ENCODE assay signal across 9 cellular contexts in genomic region chr7:36129048-36129534, GRCh38. TPM values are rescaled to one million over a fixed set of nuclear protein-coding genes. Genes with fewer than 3 reads are reported as not detected.
DNase-seq lines count a peak whose midpoint lies in the region; ATAC-seq and TF ChIP-seq lines count a peak whose summit lies in the region.
"Had no signal": no experiment of that assay in that cellular context is flagged by ENCODE, and none has a peak within 500 bp of the region (broad histone marks: within the 10 kb centered on the region; RNA-seq: fewer than 3 reads in every experiment).

No MANE protein-coding gene starts in this region.

- H3K4me1 ChIP-seq in PC-9 (replicated peaks; ENCODE audit: insufficient read depth) (peaks cover 33% of the 10 kb centered on the region), psoas muscle (peaks cover 51% of the 10 kb centered on the region)

- intact Hi-C loops in PC-9 (cut with micrococcal nuclease; ENCODE audit: unreplicated experiment) = loop anchor here (1.0 to 2.0 kb wide), 3 partner anchors 23 to 258 kb away; no protein-coding TSS in a partner anchor
- intact Hi-C loops in psoas muscle (cut with DNase I) = no loop called here

- H3F3A ChIP-seq in PC-9 (ENCODE audit: insufficient read depth, low read depth) = peaks cover 13% of the 10 kb centered on the region; the same call in 1 of the 2 replicates

- H3K4me1 Mint-ChIP-seq in activated T-cell treated with anti-CD3 and anti-CD28 coated beads, Interleukin-2, amount 50 U/mL, for 72 hours (ENCODE audit: low read depth) = no peaks in the 10 kb centered on the region
- peaks cover 4% of the 10 kb centered on the region for H3K4me1 Mint-ChIP-seq in activated T-helper 17 cell treated with anti-CD3 and anti-CD28 coated beads, Interleukin-2, amount 50 U/mL, for 72 hours

- no peaks in the 10 kb centered on the region for H3K79me2 ChIP-seq in PC-9 (ENCODE audit: low read depth)

- H3K4me3 Mint-ChIP-seq in activated T-cell treated with anti-CD3 and anti-CD28 coated beads, Interleukin-2, amount 50 U/mL, for 72 hours = no peak overlapping the region
- no peak overlapping the region for H3K4me3 Mint-ChIP-seq in activated T-helper 17 cell treated with anti-CD3 and anti-CD28 coated beads, Interleukin-2, amount 50 U/mL, for 72 hours

- H3K36me3 ChIP-seq in PC-9 (ENCODE audit: low read depth) (no peaks in the 10 kb centered on the region), psoas muscle (ENCODE audit: insufficient read depth in 1 of 2, low read depth in 1 of 2) (no peaks in the 10 kb centered on the region)

- no peaks in the 10 kb centered on the region for H3K9me2 ChIP-seq in PC-9 (ENCODE audit: insufficient read depth)

- TF ChIP-seq CTCF in PC-9 (conservative IDR thresholded peaks at IDR 0.05) (no peak), fibroblast of the aortic adventitia (IDR thresholded peaks at IDR 0.05; ENCODE audit: insufficient read depth, low read length) (no peak), psoas muscle (IDR thresholded peaks at IDR 0.05) (no peak)

- no peaks in the 10 kb centered on the region; the same call in 1 of the 2 replicates for H3K9me3 ChIP-seq in PC-9 (ENCODE audit: insufficient read depth, low read depth)
- H3K9me3 ChIP-seq in psoas muscle = no peaks in the 10 kb centered on the region

- 18 to 21% (median 19%) methylated on average over 9 of the region's 9 CpGs for WGBS in psoas muscle, 3 donors

- CTCF ChIA-PET in PC-9 (lab: Charles Lee) = interaction anchor here (0.5 to 1.0 kb wide), 10 partner anchors 8 to 161 kb away, joined by 3 to 5 read pairs (median 3); no protein-coding TSS in a partner anchor

- H3K27ac Mint-ChIP-seq in activated T-cell treated with anti-CD3 and anti-CD28 coated beads, Interleukin-2, amount 50 U/mL, for 72 hours = no peak overlapping the region
- no peak overlapping the region for H3K27ac Mint-ChIP-seq in activated T-helper 17 cell treated with anti-CD3 and anti-CD28 coated beads, Interleukin-2, amount 50 U/mL, for 72 hours

- H3K27ac ChIP-seq in PC-9 = peak overlapping the region; percentile 86
- peak overlapping the region; percentile 95 for H3K27ac ChIP-seq in psoas muscle

- H3K4me2 ChIP-seq in PC-9 = peak overlapping the region; percentile 76

- ATAC-seq in psoas muscle (peak; percentile 62 to 65 (median 64)), HG02678 (IDR thresholded peaks at IDR 0.05; ENCODE audit: unreplicated experiment) (no peak)
- no peak for ATAC-seq in activated T-cell treated with anti-CD3 and anti-CD28 coated beads, Interleukin-2, amount 50 U/mL, for 72 hours (replicated peaks in 1 of 2)
- ATAC-seq in activated T-helper 17 cell treated with anti-CD3 and anti-CD28 coated beads, Interleukin-2, amount 50 U/mL, for 72 hours (replicated peaks) = no peak

- POLR2A ChIA-PET in PC-9 (lab: Charles Lee; ENCODE audit: unreplicated experiment) = interaction anchor here (0.6 to 0.7 kb wide), 2 partner anchors 10 to 329 kb away, joined by 4 to 10 read pairs; no protein-coding TSS in a partner anchor

- H3K27me3 ChIP-seq in PC-9 (ENCODE audit: insufficient read depth, low read depth) (no peaks in the 10 kb centered on the region), psoas muscle (ENCODE audit: insufficient read depth in 3 of 3, low read length in 2 of 3) (no peaks in the 10 kb centered on the region)

- H3K9me3 Mint-ChIP-seq in activated T-cell treated with anti-CD3 and anti-CD28 coated beads, Interleukin-2, amount 50 U/mL, for 72 hours = peaks cover 2% of the 10 kb centered on the region in 2 donors
- no peaks in the 10 kb centered on the region for H3K9me3 Mint-ChIP-seq in activated T-helper 17 cell treated with anti-CD3 and anti-CD28 coated beads, Interleukin-2, amount 50 U/mL, for 72 hours

- DNase-seq in Daoy (ENCODE audit: low read depth) (peak; percentile 64), PC-9 (peak; percentile 71 to 94), fibroblast of the aortic adventitia (ENCODE audit: low read depth) (peak; percentile 60), psoas muscle (peak; percentile 45 to 70)
- DNase-seq in activated T-cell treated with anti-CD3 and anti-CD28 coated beads, Interleukin-2, amount 50 U/mL, for 72 hours = no peak
- DNase-seq in stimulated activated CD4-positive, alpha-beta T cell treated with anti-CD3 and anti-CD28 coated beads, Interleukin-2, amount 100 ng/mL, for 24 hours = no peak
- DNase-seq: activated T-cell treated with anti-CD3 and anti-CD28 coated beads, Interleukin-2, amount 50 U/mL, for 1 hour had no signal

- no peaks in the 10 kb centered on the region for H3K36me3 Mint-ChIP-seq in activated T-cell treated with anti-CD3 and anti-CD28 coated beads, Interleukin-2, amount 50 U/mL, for 72 hours (ENCODE audit: insufficient read depth in 2 of 2)
- no peaks in the 10 kb centered on the region for H3K36me3 Mint-ChIP-seq in activated T-helper 17 cell treated with anti-CD3 and anti-CD28 coated beads, Interleukin-2, amount 50 U/mL, for 72 hours (ENCODE audit: low read depth)

- no TSS peak for BruUV-seq in PC-9 (replicated peaks; lab: Mats Ljungman, UMichigan)

- peak overlapping the region; percentile 66 for H2AFZ ChIP-seq in PC-9

- H4K20me1 ChIP-seq in PC-9 (ENCODE audit: insufficient read depth) = no peaks in the 10 kb centered on the region

- peak overlapping the region; percentile 40 for H3K4me3 ChIP-seq in PC-9
- no peak overlapping the region for H3K4me3 ChIP-seq in fibroblast of the aortic adventitia (ENCODE audit: low read depth, low read length)
- peak overlapping the region; percentile 28 for H3K4me3 ChIP-seq in psoas muscle

- no peaks in the 10 kb centered on the region for H3K27me3 Mint-ChIP-seq in activated T-cell treated with anti-CD3 and anti-CD28 coated beads, Interleukin-2, amount 50 U/mL, for 72 hours (ENCODE audit: low read depth)
- no peaks in the 10 kb centered on the region for H3K27me3 Mint-ChIP-seq in activated T-helper 17 cell treated with anti-CD3 and anti-CD28 coated beads, Interleukin-2, amount 50 U/mL, for 72 hours

RNA-seq across cellular contexts. Expression of gene EEPD1, which starts 24.0 kb away (rescaled TPM):
- total RNA-seq in Daoy (2014; rRNA removed; shearing (Covaris generic)) = 6.1 and 10.7 TPM in 2 replicates
- total RNA-seq in PC-9 (2021) = 6.0 and 9.4 TPM in 2 replicates
- total RNA-seq in fibroblast of the aortic adventitia (ENCODE audit: low replicate concordance) = 5.2 and 5.7 TPM in 2 replicates
- total RNA-seq in psoas muscle = 10 to 100 TPM; 13.3 to 51.3 (median 32.7) TPM
- polyA plus RNA-seq in psoas muscle = 10 to 100 TPM in 2 of 3 donors, 1 to 10 TPM in 1; 7.3 to 61.2 (median 45.5) TPM
- total RNA-seq in activated T-cell treated with anti-CD3 and anti-CD28 coated beads, Interleukin-2, amount 50 U/mL, for 72 hours = 1 to 10 TPM; 1.2 to 1.8 TPM
- total RNA-seq in activated T-helper 17 cell treated with anti-CD3 and anti-CD28 coated beads, Interleukin-2, amount 50 U/mL, for 72 hours = 1 to 10 TPM in 1 of 2 donors, under 1 TPM in 1; 0.95 to 5.1 TPM

Comparison
In these comparisons a context has a peak if more than half of its experiments do, and no peak if none do; other contexts are left out.
1. DNase-seq: peak in Daoy (single experiment), PC-9 (2 of 2), fibroblast of the aortic adventitia (single experiment) and psoas muscle (2 of 2); none in activated T-cell treated with anti-CD3 and anti-CD28 coated beads, Interleukin-2, amount 50 U/mL, for 72 hours (0 of 2) and stimulated activated CD4-positive, alpha-beta T cell treated with anti-CD3 and anti-CD28 coated beads, Interleukin-2, amount 100 ng/mL, for 24 hours (0 of 2).
2. ATAC-seq: peak in psoas muscle (4 of 4); none in activated T-cell treated with anti-CD3 and anti-CD28 coated beads, Interleukin-2, amount 50 U/mL, for 72 hours (0 of 2), activated T-helper 17 cell treated with anti-CD3 and anti-CD28 coated beads, Interleukin-2, amount 50 U/mL, for 72 hours (single experiment) and HG02678 (single experiment).